ENCODE assay signal across 1 cellular context in genomic region chr19:8512991-8513686, GRCh38.
TF ChIP-seq lines count a peak whose summit lies in the region.

No MANE protein-coding gene starts in this region.

TF ChIP-seq in endothelial cell of umbilical vein, 7 proteins besides CTCF, POLR2A, EP300 and RAD21:
- no peak for TF ChIP-seq EZH2 (IDR thresholded peaks at IDR 0.05; ENCODE audit: borderline replicate concordance, low read depth, low read length, severe bottlenecking)
- no peak for TF ChIP-seq POLR2AphosphoS5 (IDR thresholded peaks at IDR 0.05; ENCODE audit: insufficient read depth, low read depth, low read length)
- TF ChIP-seq MYC (IDR thresholded peaks at IDR 0.05; ENCODE audit: low read depth, low read length), result no peak
